In genomic region chr5:180786398-180787005, GRCh38 we compare ENCODE assay signal across 9 cellular contexts. TPM values are rescaled to one million over a fixed set of nuclear protein-coding genes. Genes with fewer than 3 reads are reported as not detected.
A peak's percentile ranks its signal among the peaks of the same experiment; 100 is the strongest.
DNase-seq lines count a peak whose midpoint lies in the region; ATAC-seq and TF ChIP-seq lines count a peak whose summit lies in the region.
"Had no signal": no experiment of that assay in that cellular context is flagged by ENCODE, and none has a peak within 500 bp of the region (broad histone marks: within the 10 kb centered on the region; RNA-seq: fewer than 3 reads in every experiment).

No MANE protein-coding gene starts in this region.

- TF ChIP-seq CTCF in OCI-LY1 (IDR thresholded peaks at IDR 0.05; ENCODE audit: low read length) (no peak), brain microvascular endothelial cell (IDR thresholded peaks at IDR 0.05; ENCODE audit: low read depth, low read length, missing control alignments) (no peak), lower lobe of right lung (IDR thresholded peaks at IDR 0.05) (no peak)

- H3K79me2 ChIP-seq in OCI-LY1 (ENCODE audit: insufficient read depth, low read length), result no peaks in the 10 kb centered on the region

- peaks cover 67% of the 10 kb centered on the region for H3K4me1 Mint-ChIP-seq in stimulated activated naive CD8-positive, alpha-beta T cell treated with anti-CD3 and anti-CD28 coated beads, Interleukin-15, amount 100 ng/mL, for 72 hours

- H3K27ac Mint-ChIP-seq in stimulated activated naive CD8-positive, alpha-beta T cell treated with anti-CD3 and anti-CD28 coated beads, Interleukin-15, amount 100 ng/mL, for 72 hours, result peak overlapping the region; percentile 23 to 74

- no peaks in the 10 kb centered on the region for H3F3A ChIP-seq in OCI-LY1 (ENCODE audit: insufficient read depth, low read length)

- H3K4me3 ChIP-seq in OCI-LY1 (ENCODE audit: low read depth, low read length, poor library complexity, severe bottlenecking) (no peak overlapping the region), brain microvascular endothelial cell (ENCODE audit: low read depth, low read length) (no peak overlapping the region), lower lobe of right lung (no peak overlapping the region)

- DNase-seq in brain microvascular endothelial cell (no peak), lower lobe of right lung (no peak), nucleus accumbens (lab: John Stamatoyannopoulos, UW) (no peak), C1 segment of cervical spinal cord (lab: John Stamatoyannopoulos, UW) (no peak)
- DNase-seq in stimulated activated naive CD8-positive, alpha-beta T cell treated with anti-CD3 and anti-CD28 coated beads, Interleukin-15, amount 100 ng/mL, for 72 hours, result no peak
- DNase-seq in stimulated activated CD4-positive, alpha-beta T cell treated with anti-CD3 and anti-CD28 coated beads, Interleukin-2, amount 100 ng/mL, for 48 hours, result no peak
- DNase-seq: NCI-H345 had no signal

- H4K20me1 ChIP-seq in OCI-LY1 (ENCODE audit: insufficient read depth, low read length), result no peaks in the 10 kb centered on the region

- H3K27me3 Mint-ChIP-seq in stimulated activated naive CD8-positive, alpha-beta T cell treated with anti-CD3 and anti-CD28 coated beads, Interleukin-15, amount 100 ng/mL, for 72 hours, result no peaks in the 10 kb centered on the region

- H3K4me1 ChIP-seq in OCI-LY1 (ENCODE audit: insufficient read depth, low read length, severe bottlenecking), result peaks cover 20% of the 10 kb centered on the region
- peaks cover 44% of the 10 kb centered on the region for H3K4me1 ChIP-seq in lower lobe of right lung

- no peaks in the 10 kb centered on the region; the same call in 1 of the 2 replicates for H3K27me3 ChIP-seq in OCI-LY1 (ENCODE audit: insufficient read depth, low read length)
- H3K27me3 ChIP-seq in brain microvascular endothelial cell (replicated peaks), result no peaks in the 10 kb centered on the region
- no peaks in the 10 kb centered on the region for H3K27me3 ChIP-seq in lower lobe of right lung (ENCODE audit: low read depth)

- H3K9me3 Mint-ChIP-seq in stimulated activated naive CD8-positive, alpha-beta T cell treated with anti-CD3 and anti-CD28 coated beads, Interleukin-15, amount 100 ng/mL, for 72 hours, result no peaks in the 10 kb centered on the region

- H2AFZ ChIP-seq in OCI-LY1 (ENCODE audit: low read length), result no peak overlapping the region

- no peaks in the 10 kb centered on the region for H3K9me2 ChIP-seq in OCI-LY1 (ENCODE audit: low read depth, low read length)

- peak overlapping the region in 1 of 2 donors; percentile 8 for H3K4me3 Mint-ChIP-seq in stimulated activated naive CD8-positive, alpha-beta T cell treated with anti-CD3 and anti-CD28 coated beads, Interleukin-15, amount 100 ng/mL, for 72 hours

- no peaks in the 10 kb centered on the region for H3K9me3 ChIP-seq in OCI-LY1 (ENCODE audit: low read length)
- no peaks in the 10 kb centered on the region for H3K9me3 ChIP-seq in lower lobe of right lung

- in situ Hi-C loops in brain microvascular endothelial cell (cut with HindIII; ENCODE audit: low pct_ligation_motif_present, low sequenced_read_pairs), result no loop called here

- H3K36me3 ChIP-seq in OCI-LY1 (ENCODE audit: insufficient read depth, low read length) (peaks cover 31% of the 10 kb centered on the region), brain microvascular endothelial cell (replicated peaks) (peaks cover 27% of the 10 kb centered on the region), lower lobe of right lung (peaks cover 39% of the 10 kb centered on the region)

- ATAC-seq in lower lobe of right lung (peak in 1 of 2 donors; percentile 1), GM19023 (IDR thresholded peaks at IDR 0.05; ENCODE audit: unreplicated experiment) (no peak)
- ATAC-seq in stimulated activated naive CD8-positive, alpha-beta T cell treated with anti-CD3 and anti-CD28 coated beads, Interleukin-15, amount 100 ng/mL, for 72 hours, result no peak

- H3K27ac ChIP-seq in OCI-LY1 (ENCODE audit: low read depth, low read length, poor library complexity, severe bottlenecking) (peak overlapping the region; percentile 5), brain microvascular endothelial cell (peak overlapping the region; percentile 84), lower lobe of right lung (peak overlapping the region; percentile 76)

- H3K4me2 ChIP-seq in OCI-LY1 (ENCODE audit: low read length), result no peak overlapping the region

- peak overlapping the region; percentile 29; the same call in 1 of the 2 replicates for H3K9ac ChIP-seq in OCI-LY1 (ENCODE audit: low read length)

- intact Hi-C loops in lower lobe of right lung (cut with DNase I), result no loop called here

RNA-seq across cellular contexts. Expression of gene MGAT1, which starts 16.1 kb away (rescaled TPM):
- total RNA-seq in lower lobe of right lung, result 241 TPM

RNA-seq across cellular contexts. Expression of gene OR2Y1, which starts 46.6 kb away (rescaled TPM):
- total RNA-seq in lower lobe of right lung, result not detected

Comparison
In these comparisons a context has a peak if more than half of its experiments do, and no peak if none do; other contexts are left out.
1. H3K27ac ChIP-seq: peak in every context shown above with its lines; median percentile 84 in brain microvascular endothelial cell; 76 in lower lobe of right lung; 5 in OCI-LY1.